In the genomic region with DNA sequence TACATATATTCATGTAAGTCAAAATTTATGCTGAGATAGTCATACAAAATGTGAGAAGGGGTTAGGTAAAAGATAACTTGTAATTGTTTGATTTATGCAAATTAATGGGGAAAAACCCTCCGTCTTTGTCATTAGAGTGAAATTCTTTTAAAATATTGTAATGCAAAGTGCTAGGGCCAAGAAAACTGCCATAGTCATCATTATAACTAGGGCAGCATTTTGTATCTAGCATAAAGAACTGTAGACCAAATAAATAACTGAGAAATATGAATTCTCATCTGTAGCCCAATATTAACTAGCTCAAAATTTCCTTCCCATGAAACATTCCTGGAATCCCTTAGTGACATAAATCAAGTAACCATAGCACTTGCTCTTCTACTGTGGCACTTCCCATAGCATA, we compare ENCODE assay signal across 1 cellular context.
TF ChIP-seq lines count a peak whose summit lies in the region.

No MANE protein-coding gene starts in this region.

TF ChIP-seq in HepG2, 621 proteins besides CTCF, POLR2A, EP300 and RAD21 (continued from another document):
- TF ChIP-seq MAFF (IDR thresholded peaks at IDR 0.05; ENCODE audit: low read depth, low read length) = peak; percentile 61; the same call in 1 of the 2 replicates
TF ChIP-seq in HepG2: peak in this region for 2.
